27 cellular contexts compared by ENCODE assay signal in the genomic region with DNA sequence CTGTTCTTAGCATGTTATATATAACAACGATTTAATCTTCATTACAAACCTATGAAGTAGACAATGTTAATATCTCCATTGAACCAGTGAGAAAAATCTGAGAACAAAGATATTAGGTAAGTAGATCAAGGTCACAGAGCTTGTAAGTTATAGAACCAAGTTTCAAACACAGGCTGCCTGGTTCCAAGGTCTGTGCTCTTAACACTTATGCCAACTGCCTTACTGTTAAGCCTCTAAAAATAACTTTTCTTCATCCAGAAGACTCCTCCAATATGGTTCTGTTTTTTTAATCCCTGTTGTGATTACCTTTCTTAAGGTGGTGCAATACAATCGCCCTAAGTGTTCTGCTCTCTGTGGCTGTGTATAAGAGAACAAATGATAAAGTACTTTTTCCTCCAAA.
"Had no signal": no experiment of that assay in that cellular context is flagged by ENCODE, and none has a peak within 500 bp of the region (broad histone marks: within the 10 kb centered on the region; RNA-seq: fewer than 3 reads in every experiment).

No MANE protein-coding gene starts in this region.

- H3K4me3 ChIP-seq: stomach, suprapubic skin, testis, thoracic aorta, thyroid gland, tibial artery, tibial nerve, transverse colon, upper lobe of left lung, upper lobe of right lung, uterus, vagina had no signal

- DNase-seq: stimulated activated CD4-positive, alpha-beta T cell treated with anti-CD3 and anti-CD28 coated beads, Interleukin-2, amount 100 ng/mL, for 48 hours; stimulated activated CD4-positive, alpha-beta T cell treated with anti-CD3 and anti-CD28 coated beads, Interleukin-4, amount 100 ng/mL, for 1 hour; stimulated activated CD4-positive, alpha-beta T cell treated with anti-CD3 and anti-CD28 coated beads, Interleukin-4, amount 100 ng/mL, for 24 hours; stimulated activated CD4-positive, alpha-beta T cell treated with anti-CD3 and anti-CD28 coated beads, Interleukin-4, amount 100 ng/mL, for 4 hours; stimulated activated CD8-positive, alpha-beta memory T cell treated with anti-CD3 and anti-CD28 coated beads, Interleukin-4, amount 100 ng/mL, for 48 hours; stimulated activated naive B cell treated with anti-CD40 and anti-IgM and Interleukin-4, amounts not matched to agents 10 μg/mL and 1 μg/mL and 100 μg/mL, for 72 hours; stimulated activated naive CD4-positive, alpha-beta T cell; stimulated activated naive CD4-positive, alpha-beta T cell treated with Interleukin-2 at 50 U/mL for 16 hours; stimulated activated naive CD8-positive, alpha-beta T cell treated with anti-CD3 and anti-CD28 coated beads, Interleukin-15, amount 100 ng/mL, for 72 hours; stimulated activated naive CD8-positive, alpha-beta T cell treated with anti-CD3 and anti-CD28 coated beads, Interleukin-15, Interleukin-2, amounts not matched to agents 100 U/mL and 50 U/mL, for 24 hours; stomach; substantia nigra; testis; thyroid gland; tibial artery; transverse colon; trophoblast cell; upper lobe of left lung; upper lobe of right lung; uterus had no signal

- H3K4me1 ChIP-seq: stomach, suprapubic skin, testis, thyroid gland, tibial artery, tibial nerve, transverse colon, upper lobe of left lung, upper lobe of right lung, uterus, vagina had no signal

- H3K9me3 ChIP-seq: stomach, suprapubic skin, testis, thoracic aorta, thyroid gland, tibial artery, tibial nerve, transverse colon, upper lobe of left lung, upper lobe of right lung, uterus, vagina had no signal

- H3K27me3 ChIP-seq: stomach, suprapubic skin, testis, thyroid gland, tibial artery, tibial nerve, transverse colon, upper lobe of left lung, upper lobe of right lung, uterus, vagina had no signal

- H3K36me3 ChIP-seq: stomach, suprapubic skin, thoracic aorta, thyroid gland, tibial artery, tibial nerve, transverse colon, upper lobe of left lung, upper lobe of right lung, uterus, vagina had no signal

- H3K27ac ChIP-seq: stomach, suprapubic skin, testis, thoracic aorta, thyroid gland, tibial artery, tibial nerve, transverse colon, upper lobe of left lung, upper lobe of right lung, uterus, vagina had no signal

- ATAC-seq: stimulated activated effector memory CD8-positive, alpha-beta T cell treated with anti-CD3 and anti-CD28 coated beads, Interleukin-12 subunit alpha, Interleukin-12 subunit beta, amount 100 ng/mL, for 72 hours; stimulated activated memory B cell treated with anti-CD40 and anti-IgM and Interleukin-4, amounts not matched to agents 10 μg/mL and 1 μg/mL and 100 μg/mL, for 72 hours; stimulated activated naive B cell treated with anti-CD40 and anti-IgM and Interleukin-4, amounts not matched to agents 10 μg/mL and 1 μg/mL and 100 μg/mL, for 72 hours; stimulated activated naive CD8-positive, alpha-beta T cell treated with anti-CD3 and anti-CD28 coated beads, Interleukin-15, amount 100 ng/mL, for 72 hours; stimulated activated naive CD8-positive, alpha-beta T cell treated with anti-CD3 and anti-CD28 coated beads, Interleukin-15, Interleukin-2, amounts not matched to agents 100 U/mL and 50 U/mL, for 24 hours; upper lobe of right lung had no signal

- FAIRE-seq: urothelium cell line had no signal
